In genomic region chr19:53541971-53542370, GRCh38 we compare ENCODE assay signal across 30 cellular contexts. TPM values are rescaled to one million over a fixed set of nuclear protein-coding genes. Genes with fewer than 3 reads are reported as not detected.
A peak's percentile ranks its signal among the peaks of the same experiment; 100 is the strongest.
DNase-seq lines count a peak whose midpoint lies in the region; ATAC-seq, FAIRE-seq and TF ChIP-seq lines count a peak whose summit lies in the region.
"Had no signal": no experiment of that assay in that cellular context is flagged by ENCODE, and none has a peak within 500 bp of the region (broad histone marks: within the 10 kb centered on the region; RNA-seq: fewer than 3 reads in every experiment).

No MANE protein-coding gene starts in this region.

- H3K27me3 Mint-ChIP-seq in activated T-cell treated with anti-CD3 and anti-CD28 coated beads, Interleukin-2, amount 50 U/mL, for 24 hours = no peaks in the 10 kb centered on the region
- H3K27me3 Mint-ChIP-seq in brain = peaks cover 15% of the 10 kb centered on the region
- peaks cover 0 to 4% (median 0%) of the 10 kb centered on the region in 5 donors for H3K27me3 Mint-ChIP-seq in naive thymus-derived CD8-positive, alpha-beta T cell
- H3K27me3 Mint-ChIP-seq: B cell; dendritic cell treated with granulocyte-macrophage colony-stimulating factor and Interleukin-4, amounts not matched to agents 40 ng/mL and 50 ng/mL, for 4 days had no signal

- H3K4me1 ChIP-seq in heart left ventricle = peaks cover 0 to 10% (median 0%) of the 10 kb centered on the region in 12 donors
- H3K4me1 ChIP-seq: ascending aorta had no signal

- TF ChIP-seq POLR2A in H54 (IDR thresholded peaks at IDR 0.05; ENCODE audit: low read depth, low read length) = no peak
- TF ChIP-seq POLR2A in heart left ventricle (IDR thresholded peaks at IDR 0.05) = no peak

- no peak for DNase-seq in activated T-cell treated with anti-CD3 and anti-CD28 coated beads, Interleukin-2, amount 50 U/mL, for 24 hours
- no peak for DNase-seq in activated T-cell treated with anti-CD3 and anti-CD28 coated beads, Interleukin-2, amount 50 U/mL, for 48 hours
- DNase-seq in H54 (ENCODE audit: insufficient read length, low spot score) (peak; percentile 26), cerebellum (ENCODE audit: low spot score) (no peak), heart left ventricle (no peak), NCI-H748 treated with DMSO at 0.1 percent for 48 hours (lab: John Stamatoyannopoulos, UW) (no peak)
- peak in 1 of 10 donors; percentile 13 for DNase-seq in naive thymus-derived CD8-positive, alpha-beta T cell
- DNase-seq: activated naive CD4-positive, alpha-beta T cell treated with anti-CD3 and anti-CD28 coated beads, Interleukin-2, amount 50 U/mL, for 16 hours; central memory CD4-positive, alpha-beta T cell; COR-L47; DMS79 treated with DMSO at 0.1 percent for 48 hours; KBM-7; MG63; NCI-H1105 treated with DMSO at 0.1 percent for 48 hours; NCI-H2029; NCI-H345; nephron progenitor cell; ovary; spleen; transverse colon had no signal

- no peak overlapping the region for H3K4me3 Mint-ChIP-seq in activated T-cell treated with anti-CD3 and anti-CD28 coated beads, Interleukin-2, amount 50 U/mL, for 24 hours
- peak overlapping the region in 3 of 5 experiments; percentile 12 to 55 (median 29) for H3K4me3 Mint-ChIP-seq in brain
- peak overlapping the region in 3 of 10 donors; percentile 2 to 32 (median 29) for H3K4me3 Mint-ChIP-seq in naive thymus-derived CD8-positive, alpha-beta T cell
- H3K4me3 Mint-ChIP-seq: B cell; dendritic cell treated with granulocyte-macrophage colony-stimulating factor and Interleukin-4, amounts not matched to agents 40 ng/mL and 50 ng/mL, for 4 days; nephron progenitor cell had no signal

- no peak for FAIRE-seq in H54 (lab: Jason Lieb, UNC)
- FAIRE-seq: A204.1, keratinocyte, TTC549 had no signal

- POLR2A ChIA-PET in naive thymus-derived CD8-positive, alpha-beta T cell (lab: Charles Lee) = no interaction called here

- 89 to 100% (median 96%) methylated on average over 1 of the region's 1 CpG for WGBS in heart left ventricle, 4 donors

- peaks cover 84% of the 10 kb centered on the region for H3K36me3 Mint-ChIP-seq in activated T-cell treated with anti-CD3 and anti-CD28 coated beads, Interleukin-2, amount 50 U/mL, for 24 hours (ENCODE audit: low read depth)
- peaks cover 49% of the 10 kb centered on the region for H3K36me3 Mint-ChIP-seq in brain
- peaks cover 9 to 74% (median 62%) of the 10 kb centered on the region in 3 donors for H3K36me3 Mint-ChIP-seq in naive thymus-derived CD8-positive, alpha-beta T cell

- peaks cover 0 to 30% (median 15%) of the 10 kb centered on the region in 9 donors for H3K36me3 ChIP-seq in heart left ventricle
- H3K36me3 ChIP-seq: MG63, ovary, transverse colon had no signal

- intact Hi-C loops in heart left ventricle (cut with DNase I) = no loop called here

- H3K9me3 Mint-ChIP-seq in activated T-cell treated with anti-CD3 and anti-CD28 coated beads, Interleukin-2, amount 50 U/mL, for 24 hours = no peaks in the 10 kb centered on the region
- peaks cover 0 to 4% (median 0%) of the 10 kb centered on the region in 5 experiments for H3K9me3 Mint-ChIP-seq in brain
- peaks cover 0 to 41% (median under 1%) of the 10 kb centered on the region in 9 donors for H3K9me3 Mint-ChIP-seq in naive thymus-derived CD8-positive, alpha-beta T cell
- H3K9me3 Mint-ChIP-seq: nephron progenitor cell had no signal

- no peak for TF ChIP-seq CTCF in brain (conservative IDR thresholded peaks at IDR 0.05)
- no peak for TF ChIP-seq CTCF in heart left ventricle (IDR thresholded peaks at IDR 0.05)

- H3K27ac ChIP-seq in heart left ventricle = no peak overlapping the region
- H3K27ac ChIP-seq: ascending aorta, ovary, SK-N-MC, spleen, transverse colon had no signal

- peaks cover 56% of the 10 kb centered on the region for H3K4me1 Mint-ChIP-seq in activated T-cell treated with anti-CD3 and anti-CD28 coated beads, Interleukin-2, amount 50 U/mL, for 24 hours (ENCODE audit: low read depth)
- H3K4me1 Mint-ChIP-seq in brain = peaks cover 27% of the 10 kb centered on the region
- H3K4me1 Mint-ChIP-seq in naive thymus-derived CD8-positive, alpha-beta T cell = peaks cover 15 to 51% (median 37%) of the 10 kb centered on the region in 4 donors

- H3K27me3 ChIP-seq in heart left ventricle = no peaks in the 10 kb centered on the region
- H3K27me3 ChIP-seq: ascending aorta, MG63, ovary, spleen, transverse colon had no signal

- H3K4me3 ChIP-seq in heart left ventricle = no peak overlapping the region
- H3K4me3 ChIP-seq: ascending aorta, MG63, ovary, SK-N-MC, spleen, transverse colon had no signal

- H3K27ac Mint-ChIP-seq in activated T-cell treated with anti-CD3 and anti-CD28 coated beads, Interleukin-2, amount 50 U/mL, for 24 hours = peak overlapping the region; percentile 50
- H3K27ac Mint-ChIP-seq in brain = peak overlapping the region in 1 of 5 experiments; percentile 20
- H3K27ac Mint-ChIP-seq in naive thymus-derived CD8-positive, alpha-beta T cell = peak overlapping the region in 6 of 10 donors; percentile 32 to 77 (median 59)
- H3K27ac Mint-ChIP-seq: B cell; dendritic cell treated with granulocyte-macrophage colony-stimulating factor and Interleukin-4, amounts not matched to agents 40 ng/mL and 50 ng/mL, for 4 days; nephron progenitor cell had no signal

- H3K9me3 ChIP-seq in heart left ventricle = no peaks in the 10 kb centered on the region
- H3K9me3 ChIP-seq: ascending aorta, MG63, ovary, spleen, transverse colon had no signal

- ATAC-seq in naive thymus-derived CD8-positive, alpha-beta T cell = no peak
- no peak for ATAC-seq in heart left ventricle
- ATAC-seq: activated CD4-positive, CD25-positive, alpha-beta regulatory T cell treated with anti-CD3 and anti-CD28 coated beads, Interleukin-2, amount 50 U/mL, for 24 hours; HCT116 had no signal

RNA-seq across cellular contexts. Expression of gene ZNF331, which starts 4.0 kb away (rescaled TPM):
- polyA plus RNA-seq in brain (ENCODE audit: insufficient read depth, low read depth, low replicate concordance) = 6.3 TPM
- total RNA-seq in naive thymus-derived CD8-positive, alpha-beta T cell = 10 to 100 TPM; 52.4 to 60.9 TPM
- polyA plus RNA-seq in naive thymus-derived CD8-positive, alpha-beta T cell = 10 to 100 TPM; 31.1 to 35.2 (median 31.2) TPM
- total RNA-seq in cerebellum = 23.4 TPM
- total RNA-seq in heart left ventricle = 10 to 100 TPM in 6 of 9 donors, 1 to 10 TPM in 3; 7.6 to 25.8 (median 12.3) TPM
- 1 to 10 TPM; 8.0 to 9.0 TPM for polyA plus RNA-seq in heart left ventricle
